In the genomic region with DNA sequence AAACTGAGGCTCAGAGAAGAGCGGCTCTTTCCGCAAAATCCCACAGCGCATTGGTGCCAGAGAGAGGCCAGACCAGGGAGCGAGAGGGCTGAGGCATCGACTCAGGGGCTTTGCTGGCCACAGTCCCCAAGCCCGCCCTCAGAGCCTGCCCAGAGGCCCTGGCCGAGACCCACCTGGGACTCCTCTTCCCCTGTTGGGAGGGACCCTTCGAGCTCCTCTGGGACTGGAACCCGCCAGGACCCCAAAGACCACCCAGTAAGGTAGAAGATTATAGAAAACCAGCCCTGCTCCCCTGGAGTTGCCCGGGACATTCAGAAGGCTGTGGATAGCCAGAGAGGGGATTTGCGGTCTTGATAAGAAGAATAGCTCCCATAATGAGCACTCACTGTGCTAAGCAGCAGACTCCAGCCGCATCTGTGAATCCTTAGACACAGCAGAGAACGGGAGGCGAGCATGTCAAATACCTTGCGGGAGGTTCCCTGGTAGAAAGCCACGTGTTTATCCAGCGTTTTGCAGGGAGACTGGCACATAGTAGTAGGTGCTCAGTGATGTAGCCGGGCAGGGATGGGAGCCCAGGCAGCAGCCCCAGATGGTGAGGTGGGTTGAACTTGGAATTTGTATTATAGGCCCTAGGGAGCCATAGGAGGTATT, we compare ENCODE assay signal across 1 cellular context.
TF ChIP-seq lines count a peak whose summit lies in the region.

No MANE protein-coding gene starts in this region.

TF ChIP-seq in K562, 482 proteins besides CTCF, POLR2A, EP300 and RAD21 (continues in another document):
- TF ChIP-seq ETV5 (CRISPR knock-in tag; IDR thresholded peaks at IDR 0.05; ENCODE audit: low read depth), result peak; percentile 34
- TF ChIP-seq, protein P1, sequence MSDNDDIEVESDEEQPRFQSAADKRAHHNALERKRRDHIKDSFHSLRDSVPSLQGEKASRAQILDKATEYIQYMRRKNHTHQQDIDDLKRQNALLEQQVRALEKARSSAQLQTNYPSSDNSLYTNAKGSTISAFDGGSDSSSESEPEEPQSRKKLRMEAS (CRISPR knock-in tag; IDR thresholded peaks at IDR 0.05), result peak; percentile 29; the same call in 1 of the 2 replicates
- peak; percentile 16; the same call in 1 of the 2 replicates for TF ChIP-seq CBFA2T3 (IDR thresholded peaks at IDR 0.05)
- TF ChIP-seq, protein P2, sequence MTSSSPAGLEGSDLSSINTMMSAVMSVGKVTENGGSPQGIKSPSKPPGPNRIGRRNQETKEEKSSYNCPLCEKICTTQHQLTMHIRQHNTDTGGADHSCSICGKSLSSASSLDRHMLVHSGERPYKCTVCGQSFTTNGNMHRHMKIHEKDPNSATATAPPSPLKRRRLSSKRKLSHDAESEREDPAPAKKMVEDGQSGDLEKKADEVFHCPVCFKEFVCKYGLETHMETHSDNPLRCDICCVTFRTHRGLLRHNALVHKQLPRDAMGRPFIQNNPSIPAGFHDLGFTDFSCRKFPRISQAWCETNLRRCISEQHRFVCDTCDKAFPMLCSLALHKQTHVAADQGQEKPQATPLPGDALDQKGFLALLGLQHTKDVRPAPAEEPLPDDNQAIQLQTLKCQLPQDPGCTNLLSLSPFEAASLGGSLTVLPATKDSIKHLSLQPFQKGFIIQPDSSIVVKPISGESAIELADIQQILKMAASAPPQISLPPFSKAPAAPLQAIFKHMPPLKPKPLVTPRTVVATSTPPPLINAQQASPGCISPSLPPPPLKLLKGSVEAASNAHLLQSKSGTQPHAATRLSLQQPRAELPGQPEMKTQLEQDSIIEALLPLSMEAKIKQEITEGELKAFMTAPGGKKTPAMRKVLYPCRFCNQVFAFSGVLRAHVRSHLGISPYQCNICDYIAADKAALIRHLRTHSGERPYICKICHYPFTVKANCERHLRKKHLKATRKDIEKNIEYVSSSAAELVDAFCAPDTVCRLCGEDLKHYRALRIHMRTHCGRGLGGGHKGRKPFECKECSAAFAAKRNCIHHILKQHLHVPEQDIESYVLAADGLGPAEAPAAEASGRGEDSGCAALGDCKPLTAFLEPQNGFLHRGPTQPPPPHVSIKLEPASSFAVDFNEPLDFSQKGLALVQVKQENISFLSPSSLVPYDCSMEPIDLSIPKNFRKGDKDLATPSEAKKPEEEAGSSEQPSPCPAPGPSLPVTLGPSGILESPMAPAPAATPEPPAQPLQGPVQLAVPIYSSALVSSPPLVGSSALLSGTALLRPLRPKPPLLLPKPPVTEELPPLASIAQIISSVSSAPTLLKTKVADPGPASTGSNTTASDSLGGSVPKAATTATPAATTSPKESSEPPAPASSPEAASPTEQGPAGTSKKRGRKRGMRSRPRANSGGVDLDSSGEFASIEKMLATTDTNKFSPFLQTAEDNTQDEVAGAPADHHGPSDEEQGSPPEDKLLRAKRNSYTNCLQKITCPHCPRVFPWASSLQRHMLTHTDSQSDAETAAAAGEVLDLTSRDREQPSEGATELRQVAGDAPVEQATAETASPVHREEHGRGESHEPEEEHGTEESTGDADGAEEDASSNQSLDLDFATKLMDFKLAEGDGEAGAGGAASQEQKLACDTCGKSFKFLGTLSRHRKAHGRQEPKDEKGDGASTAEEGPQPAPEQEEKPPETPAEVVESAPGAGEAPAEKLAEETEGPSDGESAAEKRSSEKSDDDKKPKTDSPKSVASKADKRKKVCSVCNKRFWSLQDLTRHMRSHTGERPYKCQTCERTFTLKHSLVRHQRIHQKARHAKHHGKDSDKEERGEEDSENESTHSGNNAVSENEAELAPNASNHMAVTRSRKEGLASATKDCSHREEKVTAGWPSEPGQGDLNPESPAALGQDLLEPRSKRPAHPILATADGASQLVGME (CRISPR knock-in tag; IDR thresholded peaks at IDR 0.05), result peak; percentile 7; the same call in 1 of the 2 replicates
- TF ChIP-seq, protein P3, sequence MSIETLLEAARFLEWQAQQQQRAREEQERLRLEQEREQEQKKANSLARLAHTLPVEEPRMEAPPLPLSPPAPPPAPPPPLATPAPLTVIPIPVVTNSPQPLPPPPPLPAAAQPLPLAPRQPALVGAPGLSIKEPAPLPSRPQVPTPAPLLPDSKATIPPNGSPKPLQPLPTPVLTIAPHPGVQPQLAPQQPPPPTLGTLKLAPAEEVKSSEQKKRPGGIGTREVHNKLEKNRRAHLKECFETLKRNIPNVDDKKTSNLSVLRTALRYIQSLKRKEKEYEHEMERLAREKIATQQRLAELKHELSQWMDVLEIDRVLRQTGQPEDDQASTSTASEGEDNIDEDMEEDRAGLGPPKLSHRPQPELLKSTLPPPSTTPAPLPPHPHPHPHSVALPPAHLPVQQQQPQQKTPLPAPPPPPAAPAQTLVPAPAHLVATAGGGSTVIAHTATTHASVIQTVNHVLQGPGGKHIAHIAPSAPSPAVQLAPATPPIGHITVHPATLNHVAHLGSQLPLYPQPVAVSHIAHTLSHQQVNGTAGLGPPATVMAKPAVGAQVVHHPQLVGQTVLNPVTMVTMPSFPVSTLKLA (conservative IDR thresholded peaks at IDR 0.05), result peak in 1 of 2 experiments; percentile 21; a peak in 1 of 4 replicates
- TF ChIP-seq, protein P4, sequence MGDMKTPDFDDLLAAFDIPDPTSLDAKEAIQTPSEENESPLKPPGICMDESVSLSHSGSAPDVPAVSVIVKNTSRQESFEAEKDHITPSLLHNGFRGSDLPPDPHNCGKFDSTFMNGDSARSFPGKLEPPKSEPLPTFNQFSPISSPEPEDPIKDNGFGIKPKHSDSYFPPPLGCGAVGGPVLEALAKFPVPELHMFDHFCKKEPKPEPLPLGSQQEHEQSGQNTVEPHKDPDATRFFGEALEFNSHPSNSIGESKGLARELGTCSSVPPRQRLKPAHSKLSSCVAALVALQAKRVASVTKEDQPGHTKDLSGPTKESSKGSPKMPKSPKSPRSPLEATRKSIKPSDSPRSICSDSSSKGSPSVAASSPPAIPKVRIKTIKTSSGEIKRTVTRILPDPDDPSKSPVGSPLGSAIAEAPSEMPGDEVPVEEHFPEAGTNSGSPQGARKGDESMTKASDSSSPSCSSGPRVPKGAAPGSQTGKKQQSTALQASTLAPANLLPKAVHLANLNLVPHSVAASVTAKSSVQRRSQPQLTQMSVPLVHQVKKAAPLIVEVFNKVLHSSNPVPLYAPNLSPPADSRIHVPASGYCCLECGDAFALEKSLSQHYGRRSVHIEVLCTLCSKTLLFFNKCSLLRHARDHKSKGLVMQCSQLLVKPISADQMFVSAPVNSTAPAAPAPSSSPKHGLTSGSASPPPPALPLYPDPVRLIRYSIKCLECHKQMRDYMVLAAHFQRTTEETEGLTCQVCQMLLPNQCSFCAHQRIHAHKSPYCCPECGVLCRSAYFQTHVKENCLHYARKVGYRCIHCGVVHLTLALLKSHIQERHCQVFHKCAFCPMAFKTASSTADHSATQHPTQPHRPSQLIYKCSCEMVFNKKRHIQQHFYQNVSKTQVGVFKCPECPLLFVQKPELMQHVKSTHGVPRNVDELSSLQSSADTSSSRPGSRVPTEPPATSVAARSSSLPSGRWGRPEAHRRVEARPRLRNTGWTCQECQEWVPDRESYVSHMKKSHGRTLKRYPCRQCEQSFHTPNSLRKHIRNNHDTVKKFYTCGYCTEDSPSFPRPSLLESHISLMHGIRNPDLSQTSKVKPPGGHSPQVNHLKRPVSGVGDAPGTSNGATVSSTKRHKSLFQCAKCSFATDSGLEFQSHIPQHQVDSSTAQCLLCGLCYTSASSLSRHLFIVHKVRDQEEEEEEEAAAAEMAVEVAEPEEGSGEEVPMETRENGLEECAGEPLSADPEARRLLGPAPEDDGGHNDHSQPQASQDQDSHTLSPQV (IDR thresholded peaks at IDR 0.05), result peak; percentile 54; the same call in 1 of the 2 replicates
- TF ChIP-seq, protein P5, sequence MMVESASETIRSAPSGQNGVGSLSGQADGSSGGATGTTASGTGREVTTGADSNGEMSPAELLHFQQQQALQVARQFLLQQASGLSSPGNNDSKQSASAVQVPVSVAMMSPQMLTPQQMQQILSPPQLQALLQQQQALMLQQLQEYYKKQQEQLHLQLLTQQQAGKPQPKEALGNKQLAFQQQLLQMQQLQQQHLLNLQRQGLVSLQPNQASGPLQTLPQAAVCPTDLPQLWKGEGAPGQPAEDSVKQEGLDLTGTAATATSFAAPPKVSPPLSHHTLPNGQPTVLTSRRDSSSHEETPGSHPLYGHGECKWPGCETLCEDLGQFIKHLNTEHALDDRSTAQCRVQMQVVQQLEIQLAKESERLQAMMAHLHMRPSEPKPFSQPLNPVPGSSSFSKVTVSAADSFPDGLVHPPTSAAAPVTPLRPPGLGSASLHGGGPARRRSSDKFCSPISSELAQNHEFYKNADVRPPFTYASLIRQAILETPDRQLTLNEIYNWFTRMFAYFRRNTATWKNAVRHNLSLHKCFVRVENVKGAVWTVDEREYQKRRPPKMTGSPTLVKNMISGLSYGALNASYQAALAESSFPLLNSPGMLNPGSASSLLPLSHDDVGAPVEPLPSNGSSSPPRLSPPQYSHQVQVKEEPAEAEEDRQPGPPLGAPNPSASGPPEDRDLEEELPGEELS (CRISPR knock-in tag; IDR thresholded peaks at IDR 0.05; ENCODE audit: borderline replicate concordance), result 0 out of 2 replicates have a peak, but pooled peaks have one; percentile 61
- TF ChIP-seq, protein P6, sequence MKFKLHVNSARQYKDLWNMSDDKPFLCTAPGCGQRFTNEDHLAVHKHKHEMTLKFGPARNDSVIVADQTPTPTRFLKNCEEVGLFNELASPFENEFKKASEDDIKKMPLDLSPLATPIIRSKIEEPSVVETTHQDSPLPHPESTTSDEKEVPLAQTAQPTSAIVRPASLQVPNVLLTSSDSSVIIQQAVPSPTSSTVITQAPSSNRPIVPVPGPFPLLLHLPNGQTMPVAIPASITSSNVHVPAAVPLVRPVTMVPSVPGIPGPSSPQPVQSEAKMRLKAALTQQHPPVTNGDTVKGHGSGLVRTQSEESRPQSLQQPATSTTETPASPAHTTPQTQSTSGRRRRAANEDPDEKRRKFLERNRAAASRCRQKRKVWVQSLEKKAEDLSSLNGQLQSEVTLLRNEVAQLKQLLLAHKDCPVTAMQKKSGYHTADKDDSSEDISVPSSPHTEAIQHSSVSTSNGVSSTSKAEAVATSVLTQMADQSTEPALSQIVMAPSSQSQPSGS (CRISPR knock-in tag; IDR thresholded peaks at IDR 0.05), result no peak
- TF ChIP-seq ZNF764 (CRISPR knock-in tag; IDR thresholded peaks at IDR 0.05; ENCODE audit: low read depth), result no peak
- peak; percentile 58; the same call in 1 of the 2 replicates for TF ChIP-seq KAT7 (CRISPR knock-in tag; IDR thresholded peaks at IDR 0.05; ENCODE audit: borderline replicate concordance)
- no peak for TF ChIP-seq ZNF253 (CRISPR knock-in tag; conservative IDR thresholded peaks at IDR 0.05)
- 0 out of 2 replicates have a peak, but pooled peaks have one; percentile 13 for TF ChIP-seq GATAD2A (IDR thresholded peaks at IDR 0.05)
- TF ChIP-seq KDM1A (IDR thresholded peaks at IDR 0.05), result 0 out of 4 replicates have a peak, but pooled peaks have one; percentile 40 to 64
- TF ChIP-seq, protein P7, sequence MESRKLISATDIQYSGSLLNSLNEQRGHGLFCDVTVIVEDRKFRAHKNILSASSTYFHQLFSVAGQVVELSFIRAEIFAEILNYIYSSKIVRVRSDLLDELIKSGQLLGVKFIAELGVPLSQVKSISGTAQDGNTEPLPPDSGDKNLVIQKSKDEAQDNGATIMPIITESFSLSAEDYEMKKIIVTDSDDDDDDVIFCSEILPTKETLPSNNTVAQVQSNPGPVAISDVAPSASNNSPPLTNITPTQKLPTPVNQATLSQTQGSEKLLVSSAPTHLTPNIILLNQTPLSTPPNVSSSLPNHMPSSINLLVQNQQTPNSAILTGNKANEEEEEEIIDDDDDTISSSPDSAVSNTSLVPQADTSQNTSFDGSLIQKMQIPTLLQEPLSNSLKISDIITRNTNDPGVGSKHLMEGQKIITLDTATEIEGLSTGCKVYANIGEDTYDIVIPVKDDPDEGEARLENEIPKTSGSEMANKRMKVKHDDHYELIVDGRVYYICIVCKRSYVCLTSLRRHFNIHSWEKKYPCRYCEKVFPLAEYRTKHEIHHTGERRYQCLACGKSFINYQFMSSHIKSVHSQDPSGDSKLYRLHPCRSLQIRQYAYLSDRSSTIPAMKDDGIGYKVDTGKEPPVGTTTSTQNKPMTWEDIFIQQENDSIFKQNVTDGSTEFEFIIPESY (CRISPR knock-in tag; IDR thresholded peaks at IDR 0.05), result 0 out of 2 replicates have a peak, but pooled peaks have one; percentile 38
- TF ChIP-seq, protein P8, sequence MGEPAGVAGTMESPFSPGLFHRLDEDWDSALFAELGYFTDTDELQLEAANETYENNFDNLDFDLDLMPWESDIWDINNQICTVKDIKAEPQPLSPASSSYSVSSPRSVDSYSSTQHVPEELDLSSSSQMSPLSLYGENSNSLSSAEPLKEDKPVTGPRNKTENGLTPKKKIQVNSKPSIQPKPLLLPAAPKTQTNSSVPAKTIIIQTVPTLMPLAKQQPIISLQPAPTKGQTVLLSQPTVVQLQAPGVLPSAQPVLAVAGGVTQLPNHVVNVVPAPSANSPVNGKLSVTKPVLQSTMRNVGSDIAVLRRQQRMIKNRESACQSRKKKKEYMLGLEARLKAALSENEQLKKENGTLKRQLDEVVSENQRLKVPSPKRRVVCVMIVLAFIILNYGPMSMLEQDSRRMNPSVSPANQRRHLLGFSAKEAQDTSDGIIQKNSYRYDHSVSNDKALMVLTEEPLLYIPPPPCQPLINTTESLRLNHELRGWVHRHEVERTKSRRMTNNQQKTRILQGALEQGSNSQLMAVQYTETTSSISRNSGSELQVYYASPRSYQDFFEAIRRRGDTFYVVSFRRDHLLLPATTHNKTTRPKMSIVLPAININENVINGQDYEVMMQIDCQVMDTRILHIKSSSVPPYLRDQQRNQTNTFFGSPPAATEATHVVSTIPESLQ (CRISPR knock-in tag; IDR thresholded peaks at IDR 0.05), result 0 out of 2 replicates have a peak, but pooled peaks have one; percentile 66
- TF ChIP-seq ZNF589 (CRISPR knock-in tag; IDR thresholded peaks at IDR 0.05; ENCODE audit: low read depth), result peak; percentile 62; the same call in 1 of the 2 replicates
